Comparison of ENCODE assay signal across 17 cellular contexts in the genomic region with DNA sequence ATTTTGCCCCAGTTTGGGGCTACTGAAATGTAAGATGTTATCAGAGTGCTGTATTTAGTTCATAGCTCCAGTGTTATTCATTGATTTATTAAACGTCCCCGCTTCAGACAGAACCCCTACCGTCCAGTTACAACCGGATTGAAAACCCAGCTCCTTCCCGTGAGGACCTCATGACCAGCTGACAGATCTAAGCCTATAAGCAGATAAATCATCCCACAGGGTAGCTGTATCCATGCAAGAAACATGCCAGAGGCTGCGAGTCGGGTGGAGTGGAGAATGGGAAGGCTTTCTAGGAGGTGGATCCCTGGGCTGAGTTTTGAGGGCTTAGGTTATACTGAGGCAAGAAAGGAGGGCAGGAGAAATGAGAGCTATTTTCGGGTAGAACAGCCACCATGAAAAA.
A peak's percentile ranks its signal among the peaks of the same experiment; 100 is the strongest.
DNase-seq lines count a peak whose midpoint lies in the region; ATAC-seq, FAIRE-seq and TF ChIP-seq lines count a peak whose summit lies in the region.
"Had no signal": no experiment of that assay in that cellular context is flagged by ENCODE, and none has a peak within 500 bp of the region (broad histone marks: within the 10 kb centered on the region; RNA-seq: fewer than 3 reads in every experiment).

No MANE protein-coding gene starts in this region.

- TF ChIP-seq CTCF in dorsolateral prefrontal cortex (IDR thresholded peaks at IDR 0.05 in 54 of 56, conservative IDR thresholded peaks at IDR 0.05 in 2 of 56; ENCODE audit: low read depth in 1 of 56, partially characterized antibody in 56 of 56) (no peak), keratinocyte (optimal IDR thresholded peaks at IDR 0.05 in 1 of 3, IDR thresholded peaks at IDR 0.05 in 1 of 3, conservative IDR thresholded peaks at IDR 0.05 in 1 of 3; ENCODE audit: extremely low read depth in 1 of 3, insufficient read depth in 2 of 3, low read length in 3 of 3) (no peak)

- peak overlapping the region; percentile 87 for H3K4me2 ChIP-seq in keratinocyte (ENCODE audit: control insufficient read depth, extremely low read depth, insufficient read depth, low read depth, low read length)

- H3K9me1 ChIP-seq in keratinocyte (ENCODE audit: control insufficient read depth, extremely low read depth, insufficient read depth, low read length), result no peaks in the 10 kb centered on the region

- H3K4me1 ChIP-seq in HUES64 (ENCODE audit: insufficient read depth, low read length) (peaks cover 51% of the 10 kb centered on the region), keratinocyte (ENCODE audit: control insufficient read depth, extremely low read depth, insufficient read depth, low read length) (peaks cover 40% of the 10 kb centered on the region)
- H3K4me1 ChIP-seq: parathyroid adenoma had no signal

- H3K27me3 ChIP-seq in HUES64 (ENCODE audit: insufficient read depth, low read length) (no peaks in the 10 kb centered on the region), dorsolateral prefrontal cortex (no peaks in the 10 kb centered on the region), keratinocyte (ENCODE audit: control insufficient read depth, extremely low read depth, insufficient read depth, low read length) (no peaks in the 10 kb centered on the region)
- H3K27me3 ChIP-seq: adrenal gland, heart right ventricle had no signal

- peak; percentile 89 for FAIRE-seq in keratinocyte (lab: Jason Lieb, UNC)
- FAIRE-seq: GM18507, TTC549 had no signal

- intact Hi-C loops in dorsolateral prefrontal cortex (cut with DNase I), result no loop called here

- H4K20me1 ChIP-seq in keratinocyte (ENCODE audit: control insufficient read depth, extremely low read depth, insufficient read depth, low read length), result no peaks in the 10 kb centered on the region

- no peak for ATAC-seq in GM21529 (IDR thresholded peaks at IDR 0.05; ENCODE audit: unreplicated experiment)
- ATAC-seq in GM18907 (IDR thresholded peaks at IDR 0.05; ENCODE audit: unreplicated experiment), result no peak
- ATAC-seq: activated CD8-positive, alpha-beta T cell treated with anti-CD3 and anti-CD28 coated beads for 36 hours; left lobe of liver had no signal

- H3K27ac ChIP-seq in HUES64 (ENCODE audit: low read depth, low read length) (peak overlapping the region; percentile 60), dorsolateral prefrontal cortex (peak overlapping the region in 54 of 59 donors; percentile 10 to 96 (median 85)), keratinocyte (ENCODE audit: control insufficient read depth, insufficient read depth, low read length) (peak overlapping the region; percentile 85), temporal lobe (ENCODE audit: low read depth, low read length) (peak overlapping the region; percentile 74)
- H3K27ac ChIP-seq: parathyroid adenoma had no signal

- WGBS in HUES64, result 72% methylated on average over 8 of the region's 8 CpGs

- H3K4me3 ChIP-seq in HUES64 (ENCODE audit: low read length), result no peak overlapping the region
- peak overlapping the region in 19 of 59 donors; percentile 2 to 56 (median 32) for H3K4me3 ChIP-seq in dorsolateral prefrontal cortex
- H3K4me3 ChIP-seq in keratinocyte (ENCODE audit: control insufficient read depth in 2 of 3, extremely low read depth in 1 of 3, insufficient read depth in 2 of 3, low read depth in 1 of 3, low read length in 3 of 3), result peak overlapping the region; percentile 11 to 70 (median 59)
- H3K4me3 ChIP-seq: adrenal gland, heart right ventricle had no signal

- H2AFZ ChIP-seq in keratinocyte (ENCODE audit: control insufficient read depth, low read length), result peak overlapping the region; percentile 62
- H2AFZ ChIP-seq: parathyroid adenoma had no signal

- H3K36me3 ChIP-seq in HUES64 (ENCODE audit: insufficient read depth, low read length) (no peaks in the 10 kb centered on the region), keratinocyte (ENCODE audit: control insufficient read depth in 2 of 2, extremely low read depth in 1 of 2, insufficient read depth in 2 of 2, low read length in 2 of 2) (peaks cover 0 to 2% of the 10 kb centered on the region in 2 experiments)
- H3K36me3 ChIP-seq: adrenal gland, heart right ventricle had no signal

- H3K9me3 ChIP-seq in HUES64 (ENCODE audit: insufficient read depth, low read depth, low read length), result no peaks in the 10 kb centered on the region
- H3K9me3 ChIP-seq in keratinocyte (ENCODE audit: control insufficient read depth, low read depth, low read length), result no peaks in the 10 kb centered on the region
- H3K9me3 ChIP-seq: adrenal gland, heart right ventricle had no signal

- H3K79me2 ChIP-seq in keratinocyte (ENCODE audit: control insufficient read depth, insufficient read depth, low read length), result peaks cover 23% of the 10 kb centered on the region

- no peak for DNase-seq in dorsolateral prefrontal cortex
- DNase-seq in keratinocyte (ENCODE audit: low read depth, low spot score), result no peak
- no peak for DNase-seq in activated CD4-positive, alpha-beta T cell treated with anti-CD3 and anti-CD28 coated beads for 48 hours
- DNase-seq in activated gamma-delta T cell treated with Interleukin-2 at 50 U/mL for 16 hours, result no peak
- DNase-seq: activated CD8-positive, alpha-beta T cell treated with anti-CD3 and anti-CD28 coated beads for 36 hours; adrenal gland; heart right ventricle; NCI-H2081 treated with DMSO at 0.1 percent for 48 hours; NCI-H524 had no signal

- dilution Hi-C loops in keratinocyte (cut with MboI; ENCODE audit: extremely low pct_ligation_motif_present, low sequenced_read_pairs), result no loop called here

- H3K9ac ChIP-seq in HUES64 (ENCODE audit: low read depth, low read length) (no peak overlapping the region), keratinocyte (ENCODE audit: control insufficient read depth, extremely low read depth, insufficient read depth, low read length) (peak overlapping the region; percentile 68)
- H3K9ac ChIP-seq: parathyroid adenoma had no signal
